ENCODE assay signal across 20 cellular contexts in genomic region chr7:37265876-37266275, GRCh38.
DNase-seq lines count a peak whose midpoint lies in the region; ATAC-seq, FAIRE-seq and TF ChIP-seq lines count a peak whose summit lies in the region.
"Had no signal": no experiment of that assay in that cellular context is flagged by ENCODE, and none has a peak within 500 bp of the region (broad histone marks: within the 10 kb centered on the region; RNA-seq: fewer than 3 reads in every experiment).

No MANE protein-coding gene starts in this region.

- H4K91ac ChIP-seq in H1 (replicated peaks; ENCODE audit: insufficient read length, low read length), result no peak overlapping the region

- H3K79me2 ChIP-seq in OCI-LY3 (ENCODE audit: low read length) (peaks cover 89% of the 10 kb centered on the region), H1 (ENCODE audit: control insufficient read depth in 1 of 2, insufficient read depth in 2 of 2, low read length in 2 of 2) (no peaks in the 10 kb centered on the region), MM.1S (ENCODE audit: low read length) (peaks cover 78% of the 10 kb centered on the region)

- H3K4me3 ChIP-seq in OCI-LY3 (ENCODE audit: low read length) (no peak overlapping the region), H1 (ENCODE audit: extremely low read depth in 1 of 4, insufficient read depth in 2 of 4, low read depth in 3 of 4, low read length in 4 of 4) (no peak overlapping the region), MM.1S (ENCODE audit: low read length) (no peak overlapping the region)
- H3K4me3 ChIP-seq: GM23338 had no signal

- no peak for TF ChIP-seq POLR2A in H1 (IDR thresholded peaks at IDR 0.05; ENCODE audit: control extremely low read depth in 1 of 2, low read depth in 2 of 2, low read length in 2 of 2)

- H3K9me2 ChIP-seq in MM.1S (replicated peaks; ENCODE audit: insufficient read depth, low read length), result no peaks in the 10 kb centered on the region

- peaks cover 13% of the 10 kb centered on the region for H3K4me1 ChIP-seq in OCI-LY3 (ENCODE audit: low read length)
- H3K4me1 ChIP-seq in H1 (replicated peaks in 1 of 4; ENCODE audit: control insufficient read depth in 3 of 4, insufficient read depth in 4 of 4, low read length in 3 of 4), result no peaks in the 10 kb centered on the region
- peaks cover 6% of the 10 kb centered on the region; the same call in 1 of the 2 replicates for H3K4me1 ChIP-seq in MM.1S (ENCODE audit: low read length)
- H3K4me1 ChIP-seq: BE2C had no signal

- H2BK15ac ChIP-seq in H1 (ENCODE audit: low read length), result no peak overlapping the region

- H3K79me1 ChIP-seq in H1 (ENCODE audit: low read depth, low read length), result no peaks in the 10 kb centered on the region

- H3K27ac Mint-ChIP-seq in activated CD4-positive, alpha-beta T cell treated with anti-CD3 and anti-CD28 coated beads for 36 hours, result peak overlapping the region; percentile 29
- H3K27ac Mint-ChIP-seq in stimulated activated effector memory CD8-positive, alpha-beta T cell treated with anti-CD3 and anti-CD28 coated beads, Interleukin-12 subunit alpha, Interleukin-12 subunit beta, amount 100 ng/mL, for 72 hours, result peak overlapping the region; percentile 71
- H3K27ac Mint-ChIP-seq: GM23338 had no signal

- TF ChIP-seq RAD21 in H1 (IDR thresholded peaks at IDR 0.05 in 1 of 2, conservative IDR thresholded peaks at IDR 0.05 in 1 of 2; ENCODE audit: low read depth in 2 of 2, low read length in 2 of 2), result no peak

- H3K9me3 ChIP-seq in OCI-LY3 (ENCODE audit: insufficient read depth, low read length), result no peaks in the 10 kb centered on the region
- H3K9me3 ChIP-seq in H1 (ENCODE audit: insufficient read depth in 2 of 2, low read depth in 1 of 2, low read length in 1 of 2), result no peaks in the 10 kb centered on the region
- H3K9me3 ChIP-seq in MM.1S (replicated peaks; ENCODE audit: insufficient read depth, low read length), result no peaks in the 10 kb centered on the region
- H3K9me3 ChIP-seq: BE2C had no signal

- H3K23ac ChIP-seq in H1 (ENCODE audit: insufficient read length), result no peak overlapping the region

- TF ChIP-seq EP300 in H1 (IDR thresholded peaks at IDR 0.05; ENCODE audit: borderline replicate concordance in 1 of 2, low read depth in 2 of 2, low read length in 2 of 2), result no peak

- no peak for ATAC-seq in activated CD4-positive, alpha-beta T cell treated with anti-CD3 and anti-CD28 coated beads for 36 hours
- no peak for ATAC-seq in stimulated activated effector memory CD8-positive, alpha-beta T cell treated with anti-CD3 and anti-CD28 coated beads, Interleukin-12 subunit alpha, Interleukin-12 subunit beta, amount 100 ng/mL, for 72 hours
- ATAC-seq in HG03521 (IDR thresholded peaks at IDR 0.05; ENCODE audit: unreplicated experiment), result no peak
- ATAC-seq in HG03432 (IDR thresholded peaks at IDR 0.05; ENCODE audit: unreplicated experiment), result no peak
- ATAC-seq: GM23338, Panc1 had no signal

- no peaks in the 10 kb centered on the region for H3K9me3 Mint-ChIP-seq in activated CD4-positive, alpha-beta T cell treated with anti-CD3 and anti-CD28 coated beads for 36 hours (ENCODE audit: low read depth)
- H3K9me3 Mint-ChIP-seq in stimulated activated effector memory CD8-positive, alpha-beta T cell treated with anti-CD3 and anti-CD28 coated beads, Interleukin-12 subunit alpha, Interleukin-12 subunit beta, amount 100 ng/mL, for 72 hours, result no peaks in the 10 kb centered on the region
- H3K9me3 Mint-ChIP-seq: CD8-positive, alpha-beta memory T cell; GM23338 had no signal

- peaks cover 37% of the 10 kb centered on the region for H3K36me3 ChIP-seq in OCI-LY3 (replicated peaks; ENCODE audit: low read depth, low read length)
- H3K36me3 ChIP-seq in H1 (ENCODE audit: control insufficient read depth in 2 of 4, insufficient read depth in 4 of 4, low read length in 3 of 4), result no peaks in the 10 kb centered on the region
- no peaks in the 10 kb centered on the region; the same call in 1 of the 2 replicates for H3K36me3 ChIP-seq in MM.1S (replicated peaks; ENCODE audit: insufficient read depth, low read length)
- H3K36me3 ChIP-seq: BE2C had no signal

- 84% methylated on average over 7 of the region's 7 CpGs; no CpG with 5 or more reads in 1 of the 2 experiments for WGBS in H1 (ENCODE audit: extremely low coverage in 1 of 2, insufficient coverage in 1 of 2, insufficient read length in 1 of 2, insufficient replicate concordance in 2 of 2, low coverage in 1 of 2, low lambda C conversion rate in 2 of 2, missing lambda C conversion rate in 1 of 2), 2 experiments

- H3K4me1 Mint-ChIP-seq in activated CD4-positive, alpha-beta T cell treated with anti-CD3 and anti-CD28 coated beads for 36 hours, result peaks cover 29% of the 10 kb centered on the region
- H3K4me1 Mint-ChIP-seq in stimulated activated effector memory CD8-positive, alpha-beta T cell treated with anti-CD3 and anti-CD28 coated beads, Interleukin-12 subunit alpha, Interleukin-12 subunit beta, amount 100 ng/mL, for 72 hours, result peaks cover 20% of the 10 kb centered on the region

- no peak overlapping the region for H3K4ac ChIP-seq in H1 (replicated peaks; ENCODE audit: insufficient read length, low read depth, low read length)

- H3K4me2 ChIP-seq in OCI-LY3 (ENCODE audit: low read length) (0 out of 2 replicates have a peak overlapping the region, but pooled peaks have one; percentile 1), H1 (ENCODE audit: insufficient read depth in 1 of 2, low read depth in 2 of 2, low read length in 2 of 2) (no peak overlapping the region), MM.1S (ENCODE audit: low read depth, low read length) (no peak overlapping the region)
- H3K4me2 ChIP-seq: GM23338, KMS-11 had no signal

- H3K4me3 Mint-ChIP-seq in activated CD4-positive, alpha-beta T cell treated with anti-CD3 and anti-CD28 coated beads for 36 hours, result no peak overlapping the region
- H3K4me3 Mint-ChIP-seq in stimulated activated effector memory CD8-positive, alpha-beta T cell treated with anti-CD3 and anti-CD28 coated beads, Interleukin-12 subunit alpha, Interleukin-12 subunit beta, amount 100 ng/mL, for 72 hours, result no peak overlapping the region
- H3K4me3 Mint-ChIP-seq: GM23338 had no signal

- no peak overlapping the region for H2AK5ac ChIP-seq in H1 (ENCODE audit: low read depth, low read length)

- H3K27ac ChIP-seq in OCI-LY3 (ENCODE audit: low read length), result no peak overlapping the region
- no peak overlapping the region for H3K27ac ChIP-seq in H1 (ENCODE audit: low read depth, low read length)
- no peak overlapping the region for H3K27ac ChIP-seq in MM.1S (ENCODE audit: low read length)
- H3K27ac ChIP-seq: 22Rv1, KMS-11 had no signal

- no peak overlapping the region for H4K5ac ChIP-seq in H1 (ENCODE audit: insufficient read length, low read depth, low read length)

- TF ChIP-seq CTCF in OCI-LY3 (IDR thresholded peaks at IDR 0.05; ENCODE audit: low read depth, low read length) (no peak), H1 (IDR thresholded peaks at IDR 0.05; ENCODE audit: control extremely low read depth in 1 of 3, insufficient read depth in 1 of 3, low read depth in 1 of 3, low read length in 3 of 3) (no peak), MM.1S (IDR thresholded peaks at IDR 0.05; ENCODE audit: low read length) (no peak)

- H2BK5ac ChIP-seq in H1 (ENCODE audit: low read depth, low read length), result no peak overlapping the region

- H3K18ac ChIP-seq in H1 (ENCODE audit: extremely low read depth, low read length), result no peak overlapping the region

- H3F3A ChIP-seq in MM.1S (ENCODE audit: insufficient read depth, low read length), result no peaks in the 10 kb centered on the region

- no peaks in the 10 kb centered on the region; the same call in 1 of the 2 replicates for H3K23me2 ChIP-seq in H1 (ENCODE audit: low read depth, low read length)

- H2BK120ac ChIP-seq in H1 (replicated peaks; ENCODE audit: low read depth, low read length), result no peak overlapping the region

- DNase-seq in activated CD4-positive, alpha-beta T cell treated with anti-CD3 and anti-CD28 coated beads for 36 hours, result no peak
- DNase-seq in activated CD4-positive, alpha-beta T cell treated with anti-CD3 and anti-CD28 coated beads for 48 hours, result no peak
- no peak for DNase-seq in H1 (ENCODE audit: low read depth in 1 of 2, low spot score in 2 of 2)
- DNase-seq in stimulated activated effector memory CD8-positive, alpha-beta T cell treated with anti-CD3 and anti-CD28 coated beads, Interleukin-12 subunit alpha, Interleukin-12 subunit beta, amount 100 ng/mL, for 72 hours (ENCODE audit: low spot score in 2 of 2), result no peak
- DNase-seq in MM.1S, result no peak
- DNase-seq: BE2C; CD8-positive, alpha-beta memory T cell; DND-41; NCI-H1092 treated with DMSO at 0.1 percent for 48 hours; NCI-H2107; NCI-H2227 treated with DMSO at 0.1 percent for 48 hours; NCI-H524 had no signal

- H3K36me3 Mint-ChIP-seq in activated CD4-positive, alpha-beta T cell treated with anti-CD3 and anti-CD28 coated beads for 36 hours (ENCODE audit: low read depth), result peaks cover 17% of the 10 kb centered on the region
- H3K36me3 Mint-ChIP-seq in stimulated activated effector memory CD8-positive, alpha-beta T cell treated with anti-CD3 and anti-CD28 coated beads, Interleukin-12 subunit alpha, Interleukin-12 subunit beta, amount 100 ng/mL, for 72 hours, result peaks cover 15% of the 10 kb centered on the region

- intact Hi-C loops in activated CD4-positive, alpha-beta T cell treated with anti-CD3 and anti-CD28 coated beads for 36 hours (cut with DNase I, micrococcal nuclease), result no loop called here

- H4K20me1 ChIP-seq in OCI-LY3 (ENCODE audit: insufficient read depth, low read length) (peaks cover 78% of the 10 kb centered on the region), H1 (replicated peaks in 1 of 2; ENCODE audit: control insufficient read depth in 1 of 2, insufficient read depth in 2 of 2, low read length in 2 of 2) (no peaks in the 10 kb centered on the region), MM.1S (ENCODE audit: insufficient read depth, low read length) (no peaks in the 10 kb centered on the region)

- POLR2A ChIA-PET in activated CD4-positive, alpha-beta T cell treated with anti-CD3 and anti-CD28 coated beads for 36 hours (lab: Charles Lee), result no interaction called here
- POLR2A ChIA-PET in H1 (lab: Charles Lee; ENCODE audit: partially characterized antibody), result interaction anchor here (1.4 kb wide), 1 partner anchor 18 kb away, joined by 3 read pairs; no protein-coding TSS in a partner anchor

- no peak overlapping the region for H2BK20ac ChIP-seq in H1 (ENCODE audit: low read length)

- no peaks in the 10 kb centered on the region for H3K27me3 ChIP-seq in OCI-LY3 (ENCODE audit: low read depth, low read length)
- no peaks in the 10 kb centered on the region for H3K27me3 ChIP-seq in H1 (replicated peaks in 1 of 4; ENCODE audit: control insufficient read depth in 3 of 4, extremely low read depth in 1 of 4, insufficient read depth in 3 of 4, low read length in 3 of 4)
- H3K27me3 ChIP-seq in MM.1S (replicated peaks; ENCODE audit: insufficient read depth, low read length), result no peaks in the 10 kb centered on the region
- H3K27me3 ChIP-seq: BE2C had no signal

- H2AFZ ChIP-seq in OCI-LY3 (ENCODE audit: low read depth, low read length) (no peak overlapping the region), H1 (ENCODE audit: low read length) (no peak overlapping the region), MM.1S (ENCODE audit: low read length) (no peak overlapping the region)
- H2AFZ ChIP-seq: GM23338 had no signal

- no peak overlapping the region for H3K14ac ChIP-seq in H1 (ENCODE audit: insufficient read length)

- no peak overlapping the region for H3K56ac ChIP-seq in H1 (replicated peaks; ENCODE audit: insufficient read length, low read depth, low read length)

- FAIRE-seq in H1 (lab: Jason Lieb, UNC), result no peak
- FAIRE-seq: G401.6 had no signal

- peak overlapping the region; percentile 63; the same call in 1 of the 2 replicates for H4K8ac ChIP-seq in H1 (ENCODE audit: extremely low read depth, insufficient read depth, low read length)

- CTCF ChIA-PET in activated CD4-positive, alpha-beta T cell treated with anti-CD3 and anti-CD28 coated beads for 36 hours (lab: Charles Lee), result interaction anchor here (0.9 to 1.0 kb wide), 2 partner anchors 19 to 20 kb away, joined by 3 read pairs; no protein-coding TSS in a partner anchor
- CTCF ChIA-PET in H1 (lab: Charles Lee; ENCODE audit: partially characterized antibody), result interaction anchor here (0.9 to 2.1 kb wide), 6 partner anchors 10 to 229 kb away, joined by 3 to 7 read pairs (median 4); no protein-coding TSS in a partner anchor

- H2BK12ac ChIP-seq in H1 (ENCODE audit: low read depth, low read length), result no peak overlapping the region

- H3K9ac ChIP-seq in OCI-LY3 (ENCODE audit: low read length) (no peak overlapping the region), H1 (replicated peaks in 1 of 4; ENCODE audit: extremely low read depth in 1 of 4, low read depth in 3 of 4, low read length in 3 of 4) (no peak overlapping the region), MM.1S (ENCODE audit: low read length) (no peak overlapping the region)
- H3K9ac ChIP-seq: KMS-11 had no signal

- no peaks in the 10 kb centered on the region for H3K27me3 Mint-ChIP-seq in activated CD4-positive, alpha-beta T cell treated with anti-CD3 and anti-CD28 coated beads for 36 hours
- H3K27me3 Mint-ChIP-seq: CD8-positive, alpha-beta memory T cell had no signal
